Comparison of ENCODE assay signal across 1 cellular context in genomic region chr3:197542741-197543454, GRCh38.
TF ChIP-seq lines count a peak whose summit lies in the region.

No MANE protein-coding gene starts in this region.

TF ChIP-seq in SK-N-SH treated with all-trans-retinoic acid at 6 μM for 48 hours, 23 proteins besides CTCF, POLR2A, EP300 and RAD21 (continued from another document):
- TF ChIP-seq CSDC2 (CRISPR knock-in tag; IDR thresholded peaks at IDR 0.05), result no peak
